ENCODE assay signal across 14 cellular contexts in the genomic region with DNA sequence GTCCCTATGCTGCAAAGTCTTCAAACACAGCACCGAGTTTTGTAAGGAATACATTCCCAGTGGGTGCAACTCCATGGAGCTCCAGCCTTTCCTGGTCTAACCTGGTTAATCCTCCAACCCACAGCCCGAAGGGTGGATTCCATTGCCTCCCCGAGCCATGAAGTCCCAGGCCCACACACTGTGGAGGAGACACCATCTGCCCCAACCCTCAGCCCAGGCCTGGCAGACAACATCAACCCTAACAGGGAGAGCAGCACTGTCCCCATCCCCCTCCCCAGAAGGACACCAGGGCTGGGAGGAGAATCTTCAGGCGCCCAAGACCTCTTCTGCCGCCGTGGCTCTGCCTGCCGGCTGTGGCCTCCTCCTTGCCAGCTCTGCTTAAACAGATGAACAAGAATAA. TPM values are rescaled to one million over a fixed set of nuclear protein-coding genes. Genes with fewer than 3 reads are reported as not detected.
DNase-seq lines count a peak whose midpoint lies in the region; ATAC-seq and TF ChIP-seq lines count a peak whose summit lies in the region.
"Had no signal": no experiment of that assay in that cellular context is flagged by ENCODE, and none has a peak within 500 bp of the region (broad histone marks: within the 10 kb centered on the region; RNA-seq: fewer than 3 reads in every experiment).

No MANE protein-coding gene starts in this region.

- H3K4me3 ChIP-seq in left ventricle myocardium inferior (no peak overlapping the region), sigmoid colon (no peak overlapping the region)
- H3K4me3 ChIP-seq: mucosa of descending colon had no signal

- TF ChIP-seq EP300 in sigmoid colon (IDR thresholded peaks at IDR 0.05), result no peak

- H3K36me3 ChIP-seq in left ventricle myocardium inferior, result no peaks in the 10 kb centered on the region
- H3K36me3 ChIP-seq in sigmoid colon, result no peaks in the 10 kb centered on the region

- ATAC-seq in Right ventricle myocardium inferior (no peak), GM21825 (IDR thresholded peaks at IDR 0.05; ENCODE audit: unreplicated experiment) (no peak), GM21717 (IDR thresholded peaks at IDR 0.05; ENCODE audit: unreplicated experiment) (no peak)
- ATAC-seq: mucosa of descending colon, T-helper 17 cell had no signal

- H3K4me1 ChIP-seq in left ventricle myocardium inferior (peaks cover 36% of the 10 kb centered on the region), sigmoid colon (peaks cover 0 to 70% (median 61%) of the 10 kb centered on the region in 4 donors)

- TF ChIP-seq CTCF in left ventricle myocardium inferior (IDR thresholded peaks at IDR 0.05; ENCODE audit: borderline replicate concordance) (no peak), sigmoid colon (IDR thresholded peaks at IDR 0.05) (no peak)

- no peak for DNase-seq in left ventricle myocardium inferior
- DNase-seq in Right ventricle myocardium inferior (ENCODE audit: missing footprints), result no peak
- DNase-seq in germinal center (ENCODE audit: low spot score), result peak; percentile 0
- peak; percentile 69 for DNase-seq in sigmoid colon
- DNase-seq in stimulated activated CD4-positive, alpha-beta T cell treated with anti-CD3 and anti-CD28 coated beads, Interleukin-4, amount 100 ng/mL, for 24 hours, result no peak
- no peak for DNase-seq in activated effector memory CD4-positive, alpha-beta T cell treated with Interleukin-2 at 50 U/mL for 16 hours
- DNase-seq: ACHN; activated CD4-positive, alpha-beta T cell treated with anti-CD3 and anti-CD28 coated beads for 4 hours; anterior cingulate cortex; NCI-H345; T-helper 17 cell had no signal

- H3K27me3 ChIP-seq in left ventricle myocardium inferior (ENCODE audit: low read depth), result no peaks in the 10 kb centered on the region
- H3K27me3 ChIP-seq in sigmoid colon, result no peaks in the 10 kb centered on the region

- WGBS in sigmoid colon, 2 donors, result 82 to 90% methylated on average over 7 of the region's 7 CpGs

- intact Hi-C loops in left ventricle myocardium inferior (cut with micrococcal nuclease) (no loop called here), Right ventricle myocardium inferior (cut with DNase I) (no loop called here), sigmoid colon (cut with DNase I) (loop anchor here (5.0 kb wide), 1 partner anchor 711 kb away; no protein-coding TSS in a partner anchor)

- H3K9me3 ChIP-seq in left ventricle myocardium inferior (replicated peaks), result no peaks in the 10 kb centered on the region
- H3K9me3 ChIP-seq in sigmoid colon, result no peaks in the 10 kb centered on the region
- H3K9me3 ChIP-seq: mucosa of descending colon had no signal

- H3K27ac ChIP-seq in left ventricle myocardium inferior (replicated peaks) (peak overlapping the region; percentile 77), sigmoid colon (peak overlapping the region; percentile 84 to 91 (median 86))

- no peak for TF ChIP-seq POLR2A in sigmoid colon (IDR thresholded peaks at IDR 0.05)

RNA-seq across cellular contexts. Expression of a gene that starts 15.8 kb away (rescaled TPM):
- 48.0 TPM for total RNA-seq in left ventricle myocardium inferior
- 46.6 TPM for total RNA-seq in Right ventricle myocardium inferior
- 100 to 1,000 TPM; 217 to 413 (median 239) TPM for total RNA-seq in sigmoid colon
- polyA plus RNA-seq in sigmoid colon, result 100 to 1,000 TPM in 1 of 3 donors, 10 to 100 TPM in 2; 26.6 to 141 (median 52.9) TPM

Comparison
In these comparisons a context has a peak if more than half of its experiments do, and no peak if none do; other contexts are left out.
1. DNase-seq: peak in germinal center (single experiment) and sigmoid colon (single experiment); none in left ventricle myocardium inferior (single experiment), Right ventricle myocardium inferior (single experiment), stimulated activated CD4-positive, alpha-beta T cell treated with anti-CD3 and anti-CD28 coated beads, Interleukin-4, amount 100 ng/mL, for 24 hours (single experiment) and activated effector memory CD4-positive, alpha-beta T cell treated with Interleukin-2 at 50 U/mL for 16 hours (single experiment).